Comparison of ENCODE assay signal across 25 cellular contexts in genomic region chr4:75741027-75741426, GRCh38.
"Had no signal": no experiment of that assay in that cellular context is flagged by ENCODE, and none has a peak within 500 bp of the region (broad histone marks: within the 10 kb centered on the region; RNA-seq: fewer than 3 reads in every experiment).

No MANE protein-coding gene starts in this region.

- H3K9me3 ChIP-seq: breast epithelium, colonic mucosa, heart right ventricle, right lobe of liver, upper lobe of left lung had no signal

- H3K36me3 ChIP-seq: breast epithelium, colonic mucosa, right lobe of liver, upper lobe of left lung had no signal

- DNase-seq: activated B cell treated with CpG ODN at 0.5 μM for 24 hours; activated CD4-positive, alpha-beta T cell treated with anti-CD3 and anti-CD28 coated beads for 36 hours; activated CD4-positive, alpha-beta T cell treated with anti-CD3 and anti-CD28 coated beads, Interleukin-2, amount 50 U/mL, for 4 hours; activated CD8-positive, alpha-beta memory T cell treated with anti-CD3 and anti-CD28 coated beads for 24 hours; activated CD8-positive, alpha-beta memory T cell treated with anti-CD3 and anti-CD28 coated beads, Interleukin-2, amount 50 U/mL, for 4 hours; activated naive CD4-positive, alpha-beta T cell; activated naive CD8-positive, alpha-beta T cell treated with anti-CD3 and anti-CD28 coated beads for 36 hours; activated T-cell treated with anti-CD3 and anti-CD28 coated beads, Interleukin-2, amount 50 U/mL, for 24 hours; amniotic stem cell; colonic mucosa; dorsolateral prefrontal cortex; heart right ventricle; kidney; naive thymus-derived CD4-positive, alpha-beta T cell; occipital lobe; right lobe of liver; stimulated activated CD4-positive, alpha-beta T cell treated with anti-CD3 and anti-CD28 coated beads, Interleukin-2, amount 100 ng/mL, for 48 hours; stimulated activated naive CD4-positive, alpha-beta T cell treated with Interleukin-2 at 50 U/mL for 16 hours; T1000; upper lobe of left lung had no signal

- H3K9me3 Mint-ChIP-seq: activated B cell treated with CpG ODN at 0.5 μM for 24 hours; activated naive CD8-positive, alpha-beta T cell treated with anti-CD3 and anti-CD28 coated beads for 36 hours; activated T-cell treated with anti-CD3 and anti-CD28 coated beads, Interleukin-2, amount 50 U/mL, for 24 hours; activated T-helper 17 cell treated with anti-CD3 and anti-CD28 coated beads, Interleukin-2, amount 50 U/mL, for 72 hours; neural crest cell had no signal

- H3K4me3 Mint-ChIP-seq: activated B cell treated with CpG ODN at 0.5 μM for 24 hours; activated CD4-positive, alpha-beta T cell treated with anti-CD3 and anti-CD28 coated beads for 36 hours; activated naive CD8-positive, alpha-beta T cell treated with anti-CD3 and anti-CD28 coated beads for 36 hours; activated T-cell treated with anti-CD3 and anti-CD28 coated beads, Interleukin-2, amount 50 U/mL, for 24 hours; activated T-helper 17 cell treated with anti-CD3 and anti-CD28 coated beads, Interleukin-2, amount 50 U/mL, for 72 hours; naive thymus-derived CD4-positive, alpha-beta T cell; neural crest cell had no signal

- H3K4me3 ChIP-seq: breast epithelium, colonic mucosa, dorsolateral prefrontal cortex, heart right ventricle, lung, right lobe of liver, skin epidermis, upper lobe of left lung had no signal

- H3K27ac ChIP-seq: breast epithelium, colonic mucosa, dorsolateral prefrontal cortex, heart right ventricle, right lobe of liver, skin epidermis, upper lobe of left lung had no signal

- H3K4me1 ChIP-seq: breast epithelium, colonic mucosa had no signal

- H3K27me3 Mint-ChIP-seq: activated B cell treated with CpG ODN at 0.5 μM for 24 hours; activated CD4-positive, alpha-beta T cell treated with anti-CD3 and anti-CD28 coated beads for 36 hours; activated naive CD8-positive, alpha-beta T cell treated with anti-CD3 and anti-CD28 coated beads for 36 hours; activated T-cell treated with anti-CD3 and anti-CD28 coated beads, Interleukin-2, amount 50 U/mL, for 24 hours; activated T-helper 17 cell treated with anti-CD3 and anti-CD28 coated beads, Interleukin-2, amount 50 U/mL, for 72 hours; naive thymus-derived CD4-positive, alpha-beta T cell had no signal

- H3K27ac Mint-ChIP-seq: activated B cell treated with CpG ODN at 0.5 μM for 24 hours; activated CD4-positive, alpha-beta T cell treated with anti-CD3 and anti-CD28 coated beads for 36 hours; activated naive CD8-positive, alpha-beta T cell treated with anti-CD3 and anti-CD28 coated beads for 36 hours; activated T-cell treated with anti-CD3 and anti-CD28 coated beads, Interleukin-2, amount 50 U/mL, for 24 hours; activated T-helper 17 cell treated with anti-CD3 and anti-CD28 coated beads, Interleukin-2, amount 50 U/mL, for 72 hours had no signal

- H3K4me1 Mint-ChIP-seq: activated CD4-positive, alpha-beta T cell treated with anti-CD3 and anti-CD28 coated beads for 36 hours; activated T-helper 17 cell treated with anti-CD3 and anti-CD28 coated beads, Interleukin-2, amount 50 U/mL, for 72 hours had no signal
